ENCODE assay signal across 9 cellular contexts in the genomic region with DNA sequence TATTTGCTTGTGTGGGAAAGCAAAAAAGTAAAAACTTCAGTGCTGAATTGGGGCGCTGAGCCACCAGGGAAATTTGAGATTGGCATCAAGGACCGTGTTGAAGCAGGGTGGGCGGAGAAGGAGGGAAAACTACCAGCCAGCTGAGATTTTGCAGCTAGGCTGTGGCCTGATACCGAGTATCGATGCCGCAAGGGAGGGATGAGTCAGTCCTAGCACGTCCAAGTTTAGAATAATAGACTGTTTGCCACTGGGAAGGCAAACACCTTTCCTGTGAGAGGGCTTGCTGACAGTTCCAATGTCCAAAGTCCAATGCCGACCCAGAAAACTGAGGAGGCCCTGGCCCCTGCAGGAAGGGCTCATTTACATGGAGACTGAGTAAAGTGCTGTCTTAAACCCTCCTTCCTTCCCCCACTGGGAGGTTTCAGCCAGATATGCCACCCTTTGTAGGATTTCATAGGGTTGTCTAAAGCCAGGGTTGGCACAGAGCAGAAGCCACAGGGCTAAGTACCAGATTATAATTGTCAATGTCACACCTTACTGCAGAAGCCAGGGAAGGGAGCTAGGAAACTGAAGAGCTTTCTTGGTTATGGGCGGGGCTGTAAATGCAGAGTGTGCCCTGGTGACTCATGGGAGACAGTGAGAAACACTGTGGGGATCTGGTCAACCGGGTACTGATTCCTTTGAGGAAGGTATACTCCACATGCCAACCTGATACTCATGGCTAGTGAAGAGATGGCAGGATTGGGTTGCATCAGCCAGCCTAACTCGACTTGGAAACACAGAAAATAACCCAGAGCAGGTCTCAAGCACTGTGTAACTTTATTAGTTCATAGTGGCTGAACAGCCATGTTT. TPM values are rescaled to one million over a fixed set of nuclear protein-coding genes. Genes with fewer than 3 reads are reported as not detected.
DNase-seq lines count a peak whose midpoint lies in the region; ATAC-seq, FAIRE-seq and TF ChIP-seq lines count a peak whose summit lies in the region.
"Had no signal": no experiment of that assay in that cellular context is flagged by ENCODE, and none has a peak within 500 bp of the region (broad histone marks: within the 10 kb centered on the region; RNA-seq: fewer than 3 reads in every experiment).

No MANE protein-coding gene starts in this region.

- peak; percentile 88 for FAIRE-seq in endothelial cell of umbilical vein (lab: Jason Lieb, UNC)
- FAIRE-seq: G401.6 had no signal

- TF ChIP-seq POLR2A in endothelial cell of umbilical vein (IDR thresholded peaks at IDR 0.05; ENCODE audit: low read depth, low read length), result no peak

- H3K4me3 ChIP-seq in endothelial cell of umbilical vein (replicated peaks in 1 of 3; ENCODE audit: insufficient read depth in 1 of 3, low read depth in 1 of 3, low read length in 3 of 3) (no peak overlapping the region), muscle layer of duodenum (ENCODE audit: low read depth in 1 of 2, low read length in 2 of 2) (peak overlapping the region in 1 of 2 donors; percentile 31)
- no peak overlapping the region for H3K4me3 ChIP-seq in effector memory CD4-positive, alpha-beta T cell (ENCODE audit: insufficient read depth, low read depth, low read length, poor library complexity, severe bottlenecking)

- DNase-seq in activated CD4-positive, alpha-beta T cell treated with anti-CD3 and anti-CD28 coated beads for 48 hours, result peak; percentile 16
- DNase-seq in activated CD4-positive, alpha-beta T cell treated with anti-CD3 and anti-CD28 coated beads, Interleukin-2, amount 50 U/mL, for 4 hours, result no peak
- DNase-seq in OCI-M1 (lab: John Stamatoyannopoulos, UW) (peak; percentile 91), endothelial cell of umbilical vein (ENCODE audit: low read depth, low spot score) (peak; percentile 70), activated gamma-delta T cell treated with Interleukin-2 at 50 U/mL for 16 hours (no peak)
- no peak for DNase-seq in effector memory CD4-positive, alpha-beta T cell

- intact Hi-C loops in endothelial cell of umbilical vein (cut with micrococcal nuclease), result loop anchor here (1.0 kb wide), 2 partner anchors 9 to 52 kb away; no protein-coding TSS in a partner anchor

- POLR2A ChIA-PET in endothelial cell of umbilical vein (lab: Charles Lee), result no interaction called here

- H4K20me1 ChIP-seq in endothelial cell of umbilical vein (replicated peaks; ENCODE audit: control insufficient read depth, extremely low read depth, insufficient read depth, low read length), result no peaks in the 10 kb centered on the region

- H3K27me3 ChIP-seq in endothelial cell of umbilical vein (ENCODE audit: control insufficient read depth in 2 of 2, insufficient read depth in 2 of 2, low read length in 2 of 2) (no peaks in the 10 kb centered on the region), muscle layer of duodenum (ENCODE audit: low read depth, low read length) (no peaks in the 10 kb centered on the region)
- H3K27me3 ChIP-seq in effector memory CD4-positive, alpha-beta T cell (replicated peaks; ENCODE audit: control insufficient read depth, insufficient read depth, low read length, poor library complexity, severe bottlenecking), result no peaks in the 10 kb centered on the region

- peak overlapping the region; percentile 49 for H3K4me2 ChIP-seq in endothelial cell of umbilical vein (ENCODE audit: insufficient read depth, low read length)

- H3K36me3 ChIP-seq in endothelial cell of umbilical vein (ENCODE audit: control insufficient read depth in 2 of 2, extremely low read depth in 1 of 2, insufficient read depth in 2 of 2, low read length in 2 of 2) (no peaks in the 10 kb centered on the region), muscle layer of duodenum (ENCODE audit: control insufficient read depth in 1 of 2, insufficient read depth in 2 of 2, low read length in 2 of 2) (no peaks in the 10 kb centered on the region)
- no peaks in the 10 kb centered on the region for H3K36me3 ChIP-seq in effector memory CD4-positive, alpha-beta T cell (ENCODE audit: control insufficient read depth, insufficient read depth, low read length)

- BruUV-seq in endothelial cell of umbilical vein (replicated peaks; lab: Mats Ljungman, UMichigan), result TSS peak; percentile 62

- no peaks in the 10 kb centered on the region for H3K9me3 ChIP-seq in endothelial cell of umbilical vein (replicated peaks; ENCODE audit: control insufficient read depth, insufficient read depth, low read length)
- no peaks in the 10 kb centered on the region for H3K9me3 ChIP-seq in muscle layer of duodenum (ENCODE audit: control insufficient read depth in 1 of 2, low read length in 2 of 2)
- H3K9me3 ChIP-seq in effector memory CD4-positive, alpha-beta T cell (ENCODE audit: control insufficient read depth, low read length), result no peaks in the 10 kb centered on the region

- peak overlapping the region; percentile 31 for H3K9ac ChIP-seq in endothelial cell of umbilical vein (replicated peaks; ENCODE audit: extremely low read depth, insufficient read depth, low read length)

- no peaks in the 10 kb centered on the region for H3K9me1 ChIP-seq in endothelial cell of umbilical vein (replicated peaks; ENCODE audit: control insufficient read depth, extremely low read depth, insufficient read depth, low read length)

- H3K4me1 ChIP-seq in endothelial cell of umbilical vein (ENCODE audit: control insufficient read depth, extremely low read depth, insufficient read depth, low read length) (peaks cover 17% of the 10 kb centered on the region), muscle layer of duodenum (ENCODE audit: control insufficient read depth in 1 of 2, insufficient read depth in 2 of 2, low read length in 2 of 2) (peaks cover 8% of the 10 kb centered on the region in 2 donors)
- no peaks in the 10 kb centered on the region for H3K4me1 ChIP-seq in effector memory CD4-positive, alpha-beta T cell (ENCODE audit: control insufficient read depth, insufficient read depth, low read length, poor library complexity, severe bottlenecking)

- H3K27ac ChIP-seq in endothelial cell of umbilical vein (ENCODE audit: insufficient read depth, low read depth, low read length), result peak overlapping the region; percentile 50
- peak overlapping the region; percentile 82 for H3K27ac ChIP-seq in muscle layer of duodenum (ENCODE audit: low read length)
- no peak overlapping the region for H3K27ac ChIP-seq in effector memory CD4-positive, alpha-beta T cell (ENCODE audit: insufficient read depth, low read length, poor library complexity, severe bottlenecking)

- H2AFZ ChIP-seq in endothelial cell of umbilical vein (ENCODE audit: low read depth, low read length), result peak overlapping the region; percentile 76

- CTCF ChIA-PET in endothelial cell of umbilical vein (lab: Charles Lee), result interaction anchor here (1.0 to 4.1 kb wide), 2 partner anchors 10 to 52 kb away, joined by 3 to 25 read pairs; no protein-coding TSS in a partner anchor

- dilution Hi-C loops in endothelial cell of umbilical vein (cut with MboI; ENCODE audit: extremely low pct_ligation_motif_present, low sequenced_read_pairs), result no loop called here

- no peak for TF ChIP-seq CTCF in endothelial cell of umbilical vein (IDR thresholded peaks at IDR 0.05; ENCODE audit: extremely low read depth in 1 of 2, insufficient read depth in 1 of 2, low read depth in 1 of 2, low read length in 2 of 2)

- H3K79me2 ChIP-seq in endothelial cell of umbilical vein (ENCODE audit: control insufficient read depth, insufficient read depth, low read length), result no peaks in the 10 kb centered on the region

- ATAC-seq in HG03342 (IDR thresholded peaks at IDR 0.05; ENCODE audit: unreplicated experiment), result no peak

TF ChIP-seq in endothelial cell of umbilical vein, 7 proteins besides CTCF, POLR2A, EP300 and RAD21:
- peak; percentile 22 for TF ChIP-seq POLR2AphosphoS5 (IDR thresholded peaks at IDR 0.05; ENCODE audit: insufficient read depth, low read depth, low read length)
- no peak for TF ChIP-seq EZH2 (IDR thresholded peaks at IDR 0.05; ENCODE audit: borderline replicate concordance, low read depth, low read length, severe bottlenecking)
- peak; percentile 49 for TF ChIP-seq FOS (IDR thresholded peaks at IDR 0.05; ENCODE audit: borderline replicate concordance, insufficient read depth, low read length)

RNA-seq across cellular contexts. Expression of a gene that starts 28.4 kb away (rescaled TPM):
- 28.4 and 29.8 TPM in 2 replicates for total RNA-seq in endothelial cell of umbilical vein
- 6.2 and 9.0 TPM in 2 replicates for polyA plus RNA-seq in endothelial cell of umbilical vein
- 9.0 and 9.7 TPM in 2 replicates for polyA plus RNA-seq in endothelial cell of umbilical vein (2011; cell fraction: cytosol; rRNA removed)
- polyA plus RNA-seq in endothelial cell of umbilical vein (2011; cell fraction: nucleus; rRNA removed), result 12.2 and 16.6 TPM in 2 replicates
- polyA plus RNA-seq in endothelial cell of umbilical vein (2012), result 7.8 and 12.0 TPM in 2 replicates
- polyA minus RNA-seq in endothelial cell of umbilical vein, result 13.0 and 13.7 TPM in 2 replicates
- polyA minus RNA-seq in endothelial cell of umbilical vein (2011; cell fraction: cytosol; rRNA and poly(A)+ RNA removed), result 9.5 TPM
- polyA minus RNA-seq in endothelial cell of umbilical vein (2011; cell fraction: nucleus; rRNA and poly(A)+ RNA removed), result 32.1 and 36.8 TPM in 2 replicates

Comparison
In these comparisons a context has a peak if more than half of its experiments do, and no peak if none do; other contexts are left out.
1. DNase-seq: peak in activated CD4-positive, alpha-beta T cell treated with anti-CD3 and anti-CD28 coated beads for 48 hours (single experiment), OCI-M1 (single experiment) and endothelial cell of umbilical vein (single experiment); none in activated CD4-positive, alpha-beta T cell treated with anti-CD3 and anti-CD28 coated beads, Interleukin-2, amount 50 U/mL, for 4 hours (0 of 2), activated gamma-delta T cell treated with Interleukin-2 at 50 U/mL for 16 hours (single experiment) and effector memory CD4-positive, alpha-beta T cell (0 of 3).